8 cellular contexts compared by ENCODE assay signal in genomic region chr20:34676642-34677373, GRCh38. TPM values are rescaled to one million over a fixed set of nuclear protein-coding genes. Genes with fewer than 3 reads are reported as not detected.
DNase-seq lines count a peak whose midpoint lies in the region; ATAC-seq and TF ChIP-seq lines count a peak whose summit lies in the region.

TSS of gene PIGU (minus strand) at chr20:34677092. CDS start at chr20:34677085, 7 bp downstream.

- H3K9ac ChIP-seq in IMR-90 (ENCODE audit: low read depth, low read length): peak within 1 kb of the TSS; percentile 47

- WGBS in IMR-90 (ENCODE audit: extremely low coverage in 2 of 2, insufficient read length in 1 of 2), 2 experiments: 0% methylated on average over 33 of the region's 64 CpGs; no CpG with 5 or more reads in 1 of the 2 experiments

- H3K4me2 ChIP-seq in IMR-90 (ENCODE audit: low read depth, low read length): peak within 1 kb of the TSS; percentile 73

- no peaks in the 10 kb centered on the region for H4K20me1 ChIP-seq in IMR-90 (ENCODE audit: insufficient read depth, low read length)

- dilution Hi-C loops in IMR-90 (cut with HindIII; ENCODE audit: low sequenced_read_pairs, unreplicated experiment): no loop called here

- DNase-seq in DMS114 treated with DMSO at 0.1 percent for 48 hours (lab: John Stamatoyannopoulos, UW; ENCODE audit: unreplicated experiment): peak; percentile 84
- peak; percentile 92 for DNase-seq in IMR-90
- DNase-seq in OCI-M1 (lab: John Stamatoyannopoulos, UW): peak; percentile 98
- DNase-seq in activated T-cell treated with anti-CD3 and anti-CD28 coated beads for 4 hours: peak; percentile 92
- DNase-seq in epithelial cell of prostate (ENCODE audit: low read depth, low spot score): peak; percentile 83
- DNase-seq in mucosa of gallbladder (ENCODE audit: low spot score): peak; percentile 97
- peak; percentile 86 to 93 for DNase-seq in stimulated activated CD8-positive, alpha-beta memory T cell treated with anti-CD3 and anti-CD28 coated beads, Interleukin-4, amount 100 ng/mL, for 4 hours (ENCODE audit: low read depth in 2 of 2, low spot score in 1 of 2)

- CTCF ChIA-PET in IMR-90 (lab: Yijun Ruan, JAX): no interaction called here

- H2AFZ ChIP-seq in IMR-90 (replicated peaks; ENCODE audit: low read length, poor library complexity): peak within 1 kb of the TSS; percentile 99

- peak within 1 kb of the TSS; percentile 88 for H2AK9ac ChIP-seq in IMR-90 (replicated peaks; ENCODE audit: low read depth, low read length, poor library complexity)

- peak within 1 kb of the TSS; percentile 70 for H3K4ac ChIP-seq in IMR-90 (ENCODE audit: low read depth, low read length)

- H3K27me3 ChIP-seq in IMR-90 (ENCODE audit: control insufficient read depth, insufficient read depth, low read length): no peaks in the 10 kb centered on the region

- H3K36me3 ChIP-seq in IMR-90 (ENCODE audit: control insufficient read depth, insufficient read depth, low read length): no peaks in the 10 kb centered on the region

- H2BK5ac ChIP-seq in IMR-90 (ENCODE audit: low read depth, low read length, poor library complexity, severe bottlenecking): no peak within 1 kb of the TSS

- intact Hi-C loops in IMR-90 (cut with micrococcal nuclease): no loop called here

- H4K5ac ChIP-seq in IMR-90 (ENCODE audit: low read depth, low read length): peak within 1 kb of the TSS; percentile 59; the same call in 1 of the 2 replicates

- POLR2A ChIA-PET in IMR-90 (lab: Charles Lee; ENCODE audit: unreplicated experiment): interaction anchor here (0.6 kb wide), 1 partner anchor 306 kb away, joined by 15 read pairs; no protein-coding TSS in a partner anchor

- ATAC-seq in GM21528 (IDR thresholded peaks at IDR 0.05; ENCODE audit: low FRiP score, unreplicated experiment): peak; percentile 90
- ATAC-seq in IMR-90 (ENCODE audit: low read depth): peak; percentile 99

- H3K27ac ChIP-seq in IMR-90 (ENCODE audit: insufficient read depth, low read length) (peak within 1 kb of the TSS; percentile 54; the same call in 1 of the 2 replicates), epithelial cell of prostate (peak within 1 kb of the TSS; percentile 39)

- H3K4me3 ChIP-seq in IMR-90 (ENCODE audit: insufficient read depth, low read depth, low read length): peak within 1 kb of the TSS; percentile 77

- H3K9me1 ChIP-seq in IMR-90 (ENCODE audit: insufficient read depth, low read length): no peaks in the 10 kb centered on the region; the same call in 1 of the 2 replicates

- H3K18ac ChIP-seq in IMR-90 (ENCODE audit: low read depth, low read length): no peak within 1 kb of the TSS

- no peak within 1 kb of the TSS for H2BK15ac ChIP-seq in IMR-90 (ENCODE audit: low read depth, low read length)

- H3K4me1 ChIP-seq in IMR-90 (ENCODE audit: control insufficient read depth, insufficient read depth, low read length): 0 out of 2 replicates have a peak, but pooled peaks cover 2% of the 10 kb centered on the region

- peak within 1 kb of the TSS; percentile 45 to 97 for H4K8ac ChIP-seq in IMR-90 (ENCODE audit: low read depth in 2 of 2, low read length in 2 of 2)

- H3K14ac ChIP-seq in IMR-90 (replicated peaks; ENCODE audit: low read depth, low read length): peak within 1 kb of the TSS; percentile 82

- no peak within 1 kb of the TSS for H2BK120ac ChIP-seq in IMR-90 (ENCODE audit: low read depth, low read length)

- no peak within 1 kb of the TSS for H2BK20ac ChIP-seq in IMR-90 (ENCODE audit: low read depth, low read length)

- BruUV-seq in IMR-90 (replicated peaks; lab: Mats Ljungman, UMichigan): no TSS peak

- H2AK5ac ChIP-seq in IMR-90 (ENCODE audit: low read depth, low read length): 0 out of 2 replicates have a peak within 1 kb of the TSS, but pooled peaks have one; percentile 31

- no peak for TF ChIP-seq RAD21 in IMR-90 (IDR thresholded peaks at IDR 0.05; ENCODE audit: low read length)

- peaks cover 5 to 21% of the 10 kb centered on the region in 2 experiments; a peak in 3 of 4 replicates for H3K79me1 ChIP-seq in IMR-90 (ENCODE audit: low read depth in 1 of 2, low read length in 2 of 2)

- in situ Hi-C loops in IMR-90 (cut with MboI; ENCODE audit: low sequenced_read_pairs): no loop called here

- peak within 1 kb of the TSS; percentile 53; the same call in 1 of the 2 replicates for H4K91ac ChIP-seq in IMR-90 (ENCODE audit: insufficient read depth, low read depth, low read length)

- peak within 1 kb of the TSS; percentile 75 for H3K56ac ChIP-seq in IMR-90 (ENCODE audit: extremely low read depth, insufficient read depth, low read length)

- TF ChIP-seq CTCF in IMR-90 (conservative IDR thresholded peaks at IDR 0.05; ENCODE audit: low read depth, low read length): no peak; the same call in 1 of the 2 replicates

- 0 out of 2 replicates have a peak, but pooled peaks have one; percentile 43 for TF ChIP-seq POLR2A in IMR-90 (IDR thresholded peaks at IDR 0.05; ENCODE audit: low read depth, low read length)

- H3K23ac ChIP-seq in IMR-90 (ENCODE audit: low read depth, low read length): peak within 1 kb of the TSS; percentile 82

- H3K9me3 ChIP-seq in IMR-90 (ENCODE audit: control insufficient read depth, insufficient read depth, low read length): no peaks in the 10 kb centered on the region

TF ChIP-seq in IMR-90, 13 proteins besides CTCF, POLR2A, EP300 and RAD21:
- TF ChIP-seq FOS (IDR thresholded peaks at IDR 0.05; ENCODE audit: low read depth, low read length): 0 out of 2 replicates have a peak, but pooled peaks have one; percentile 2
- peak; percentile 89; the same call in 1 of the 2 replicates for TF ChIP-seq MXI1 (IDR thresholded peaks at IDR 0.05; ENCODE audit: borderline replicate concordance, low read depth, low read length)
- TF ChIP-seq NFE2L2 (IDR thresholded peaks at IDR 0.05; ENCODE audit: low read depth, low read length): no peak
- TF ChIP-seq MAZ (IDR thresholded peaks at IDR 0.05; ENCODE audit: borderline replicate concordance, low read depth, low read length): peak; percentile 95; the same call in 1 of the 2 replicates
- no peak for TF ChIP-seq BHLHE40 (IDR thresholded peaks at IDR 0.05; ENCODE audit: low read depth, low read length)

RNA-seq across cellular contexts. Expression of gene PIGU, which starts in this region (rescaled TPM):
- total RNA-seq in IMR-90 (2012; rRNA removed) (11.1 and 16.1 TPM in 2 replicates), mucosa of gallbladder (19.1 TPM)
- 31.1 and 32.4 TPM in 2 replicates for polyA plus RNA-seq in IMR-90 (2012; rRNA removed)
- polyA plus RNA-seq in IMR-90 (2012; cell fraction: cytosol; rRNA removed): 18.5 and 21.3 TPM in 2 replicates
- 9.5 and 16.5 TPM in 2 replicates for polyA plus RNA-seq in IMR-90 (2012; cell fraction: nucleus; rRNA removed; ENCODE audit: low replicate concordance)

Comparison
In these comparisons a context has a peak if more than half of its experiments do, and no peak if none do; other contexts are left out.
1. Peak in every context shown above with its lines: DNase-seq, ATAC-seq, H3K4me3 ChIP-seq and H3K27ac ChIP-seq.